Comparison of ENCODE assay signal across 9 cellular contexts in the genomic region with DNA sequence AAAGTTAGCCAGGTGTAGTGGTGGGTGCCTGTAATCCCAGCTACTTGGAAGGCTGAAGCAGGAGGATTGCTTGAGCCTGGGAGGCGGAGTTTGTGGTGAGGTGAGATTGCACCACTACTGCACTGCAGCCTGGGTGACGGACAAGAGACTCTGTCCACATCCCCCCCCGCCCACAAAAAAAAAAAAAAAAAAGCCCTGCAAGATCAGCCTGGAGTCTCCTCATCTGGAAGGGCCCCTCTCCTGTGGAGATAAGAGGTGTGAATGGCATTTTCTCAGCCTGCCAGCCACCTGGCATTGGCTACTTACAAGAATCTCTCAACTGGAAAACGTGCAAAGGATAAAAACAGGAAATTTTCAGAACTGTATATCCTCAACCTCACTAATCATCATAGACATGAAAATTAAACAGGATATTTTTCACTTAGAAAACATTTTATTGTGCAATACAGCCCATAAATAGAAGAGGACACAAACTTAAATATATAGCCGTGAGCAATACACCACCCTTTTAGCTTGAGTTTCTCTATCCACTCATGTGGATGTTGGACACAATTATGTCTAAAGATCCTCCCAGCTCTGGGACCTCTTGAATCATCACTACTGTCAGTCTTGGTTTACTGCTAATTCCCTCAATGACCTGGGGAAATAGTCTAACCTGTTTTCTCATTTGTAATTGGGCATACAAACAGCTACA. TPM values are rescaled to one million over a fixed set of nuclear protein-coding genes. Genes with fewer than 3 reads are reported as not detected.
DNase-seq lines count a peak whose midpoint lies in the region; ATAC-seq and TF ChIP-seq lines count a peak whose summit lies in the region.
"Had no signal": no experiment of that assay in that cellular context is flagged by ENCODE, and none has a peak within 500 bp of the region (broad histone marks: within the 10 kb centered on the region; RNA-seq: fewer than 3 reads in every experiment).

No MANE protein-coding gene starts in this region.

- CTCF ChIA-PET in PC-3 (lab: Charles Lee), result interaction anchor here (0.7 to 2.2 kb wide), 4 partner anchors 10 to 208 kb away, joined by 3 to 11 read pairs (median 4); no protein-coding TSS in a partner anchor

- H3K4me3 ChIP-seq in PC-3 (ENCODE audit: low read length) (peak overlapping the region; percentile 31; the same call in 1 of the 2 replicates), upper lobe of right lung (no peak overlapping the region), heart left ventricle (no peak overlapping the region)

- no peaks in the 10 kb centered on the region for H3K36me3 ChIP-seq in PC-3 (ENCODE audit: low read depth, low read length)
- H3K36me3 ChIP-seq in upper lobe of right lung, result no peaks in the 10 kb centered on the region
- no peaks in the 10 kb centered on the region for H3K36me3 ChIP-seq in heart left ventricle

- intact Hi-C loops in PC-3 (cut with micrococcal nuclease), result loop anchor here (10.0 kb wide), 1 partner anchor 965 kb away; a partner anchor contains a TSS
- intact Hi-C loops in upper lobe of right lung (cut with DNase I), result no loop called here
- intact Hi-C loops in heart left ventricle (cut with DNase I), result loop anchor here in 1 of 10 donors (5.0 kb wide), 1 partner anchor 62 kb away; no protein-coding TSS in a partner anchor

- H3K9me3 ChIP-seq in PC-3 (ENCODE audit: low read length) (no peaks in the 10 kb centered on the region), upper lobe of right lung (no peaks in the 10 kb centered on the region), heart left ventricle (no peaks in the 10 kb centered on the region)

- POLR2A ChIA-PET in PC-3 (lab: Charles Lee; ENCODE audit: unreplicated experiment), result interaction anchor here (0.6 to 1.9 kb wide), 4 partner anchors 7 to 11 kb away, joined by 3 to 7 read pairs (median 4); a partner anchor contains a TSS

- TF ChIP-seq CTCF in PC-3 (conservative IDR thresholded peaks at IDR 0.05; ENCODE audit: low read depth, low read length) (no peak), upper lobe of right lung (IDR thresholded peaks at IDR 0.05) (no peak), heart left ventricle (IDR thresholded peaks at IDR 0.05) (no peak)

- H3K9me2 ChIP-seq in PC-3 (replicated peaks; ENCODE audit: low read length), result no peaks in the 10 kb centered on the region

- H3K4me2 ChIP-seq in PC-3 (ENCODE audit: low read length), result peak overlapping the region; percentile 72

- H3K27me3 ChIP-seq in PC-3 (ENCODE audit: low read length) (no peaks in the 10 kb centered on the region), upper lobe of right lung (no peaks in the 10 kb centered on the region), heart left ventricle (no peaks in the 10 kb centered on the region)

- 58 to 68% (median 61%) methylated on average over 5 of the region's 5 CpGs for WGBS in heart left ventricle, 4 donors

- no peaks in the 10 kb centered on the region for H3K79me2 ChIP-seq in PC-3 (ENCODE audit: low read length)

- no peak for TF ChIP-seq POLR2A in heart left ventricle (IDR thresholded peaks at IDR 0.05)

- H2AFZ ChIP-seq in PC-3 (ENCODE audit: low read length), result 0 out of 2 replicates have a peak overlapping the region, but pooled peaks have one; percentile 1

- peak overlapping the region; percentile 78 for H3K9ac ChIP-seq in PC-3 (ENCODE audit: low read length)

- no peaks in the 10 kb centered on the region for H4K20me1 ChIP-seq in PC-3 (ENCODE audit: low read length)

- H3K27ac ChIP-seq in PC-3 (ENCODE audit: low read length) (peak overlapping the region; percentile 91), upper lobe of right lung (peak overlapping the region; percentile 81), heart left ventricle (peak overlapping the region in 1 of 12 donors; percentile 40)

- H3F3A ChIP-seq in PC-3 (ENCODE audit: low read length, unreplicated experiment), result peaks cover 24% of the 10 kb centered on the region

- DNase-seq in SIG-M5 treated with dmso at 0.1 percent for 504 hours (lab: John Stamatoyannopoulos, UW; ENCODE audit: unreplicated experiment) (peak; percentile 58), SIG-M5 (lab: John Stamatoyannopoulos, UW) (no peak), PC-3 (peak; percentile 96), glomerular visceral epithelial cell (ENCODE audit: extremely low spot score) (peak; percentile 68), upper lobe of right lung (peak; percentile 84), heart left ventricle (no peak)
- DNase-seq in central memory CD4-positive, alpha-beta T cell, result no peak
- DNase-seq in activated CD4-positive, alpha-beta T cell treated with anti-CD3 and anti-CD28 coated beads for 48 hours, result no peak
- DNase-seq: CD4-positive, CD25-positive, alpha-beta regulatory T cell had no signal

- H3K4me1 ChIP-seq in PC-3 (ENCODE audit: insufficient read depth, low read length) (peaks cover 53% of the 10 kb centered on the region), upper lobe of right lung (peaks cover 24% of the 10 kb centered on the region), heart left ventricle (peaks cover 0 to 21% (median 14%) of the 10 kb centered on the region in 12 donors)

- ATAC-seq in PC-3 (peak; percentile 45), upper lobe of right lung (peak; percentile 87), heart left ventricle (no peak)

- BruUV-seq in PC-3 (replicated peaks; lab: Mats Ljungman, UMichigan), result no TSS peak

RNA-seq across cellular contexts. Expression of a gene that starts 11.3 kb away (rescaled TPM):
- total RNA-seq in PC-3 (2014; rRNA removed), result 186 and 212 TPM in 2 replicates
- 47.3 TPM for total RNA-seq in upper lobe of right lung
- total RNA-seq in heart left ventricle, result 10 to 100 TPM in 6 of 9 donors, 1 to 10 TPM in 3; 4.5 to 20.2 (median 11.1) TPM
- polyA plus RNA-seq in heart left ventricle, result 10 to 100 TPM; 10.5 to 12.5 TPM

RNA-seq across cellular contexts. Expression of a gene that starts 23.2 kb away (rescaled TPM):
- 0.40 TPM in 1 of 2 replicates, not detected in the other for total RNA-seq in PC-3 (2014; rRNA removed)
- total RNA-seq in upper lobe of right lung, result 0.90 TPM
- under 1 TPM in 4 of 9 donors, not detected in 5; 0.22 to 0.39 (median 0.29) TPM for total RNA-seq in heart left ventricle
- polyA plus RNA-seq in heart left ventricle, result under 1 TPM; 0.11 to 0.15 TPM
- total RNA-seq: CD4-positive, CD25-positive, alpha-beta regulatory T cell had no signal

Comparison
In these comparisons a context has a peak if more than half of its experiments do, and no peak if none do; other contexts are left out.
1. DNase-seq: peak in SIG-M5 treated with dmso at 0.1 percent for 504 hours (single experiment), PC-3 (single experiment), glomerular visceral epithelial cell (single experiment) and upper lobe of right lung (single experiment); none in SIG-M5 (single experiment), central memory CD4-positive, alpha-beta T cell (single experiment), activated CD4-positive, alpha-beta T cell treated with anti-CD3 and anti-CD28 coated beads for 48 hours (single experiment) and heart left ventricle (0 of 5).
2. ATAC-seq: peak in PC-3 (single experiment) and upper lobe of right lung (single experiment); none in heart left ventricle (0 of 4).